Comparison of ENCODE assay signal across 17 cellular contexts in genomic region chr7:140695381-140695780, GRCh38. TPM values are rescaled to one million over a fixed set of nuclear protein-coding genes. Genes with fewer than 3 reads are reported as not detected.
DNase-seq lines count a peak whose midpoint lies in the region; ATAC-seq and TF ChIP-seq lines count a peak whose summit lies in the region.
"Had no signal": no experiment of that assay in that cellular context is flagged by ENCODE, and none has a peak within 500 bp of the region (broad histone marks: within the 10 kb centered on the region; RNA-seq: fewer than 3 reads in every experiment).

No MANE protein-coding gene starts in this region.

- H3K4me3 ChIP-seq in lower lobe of right lung (no peak overlapping the region), stomach (no peak overlapping the region)

- POLR2A ChIA-PET in activated CD8-positive, alpha-beta T cell treated with anti-CD3 and anti-CD28 coated beads, Interleukin-2, amount 10 ng/mL, durations not matched to agents 7 days and 5 days (lab: Charles Lee), result interaction anchor here (1.4 kb wide), 1 partner anchor 20 kb away, joined by 6 read pairs; no protein-coding TSS in a partner anchor
- POLR2A ChIA-PET in activated CD8-positive, alpha-beta T cell treated with anti-CD3 and anti-CD28 coated beads for 36 hours (lab: Charles Lee), result no interaction called here

- H3K36me3 ChIP-seq in lower lobe of right lung (peaks cover 18% of the 10 kb centered on the region), stomach (peaks cover 5 to 33% (median 30%) of the 10 kb centered on the region in 4 donors)
- H3K36me3 ChIP-seq: SJCRH30 had no signal

- DNase-seq in activated CD8-positive, alpha-beta T cell treated with anti-CD3 and anti-CD28 coated beads, Interleukin-2, amount 10 ng/mL, durations not matched to agents 7 days and 5 days, result no peak
- no peak for DNase-seq in activated CD8-positive, alpha-beta T cell treated with anti-CD3 and anti-CD28 coated beads for 36 hours
- DNase-seq in activated T-helper 1 cell treated with anti-CD3 and anti-CD28 coated beads, Interleukin-12 subunit alpha, Interleukin-12 subunit beta, Interleukin-2, Interleukin-4 antibody, amounts not matched to agents 30 ng/mL and 10 ng/mL and 1 ng/mL, durations not matched to agents 14 hours and 24 hours and 36 hours (ENCODE audit: low spot score), result no peak
- DNase-seq in lower lobe of right lung (no peak), stomach (no peak), HUDEP-2 (lab: John Stamatoyannopoulos, UW; ENCODE audit: unreplicated experiment in 76 of 76) (no peak)
- DNase-seq in stimulated activated CD4-positive, alpha-beta T cell treated with anti-CD3 and anti-CD28 coated beads, Interleukin-1b, Interleukin-23, amount 100 ng/mL, for 48 hours, result no peak
- DNase-seq: activated naive CD8-positive, alpha-beta T cell treated with anti-CD3 and anti-CD28 coated beads, Interleukin-2, amount 10 ng/mL, durations not matched to agents 7 days and 5 days; cerebellar nuclear complex; erythroblast; left cardiac atrium; NCI-H1436 treated with DMSO at 0.1 percent for 48 hours; NCI-H226; stimulated activated CD4-positive, alpha-beta T cell treated with anti-CD3 and anti-CD28 coated beads, Interleukin-4, amount 100 ng/mL, for 24 hours had no signal

- peaks cover 32% of the 10 kb centered on the region for H3K36me3 Mint-ChIP-seq in activated CD8-positive, alpha-beta T cell treated with anti-CD3 and anti-CD28 coated beads, Interleukin-2, amount 10 ng/mL, durations not matched to agents 7 days and 5 days (ENCODE audit: low read depth)
- peaks cover 27% of the 10 kb centered on the region for H3K36me3 Mint-ChIP-seq in activated CD8-positive, alpha-beta T cell treated with anti-CD3 and anti-CD28 coated beads for 36 hours (ENCODE audit: low read depth)
- H3K36me3 Mint-ChIP-seq in activated T-helper 1 cell treated with anti-CD3 and anti-CD28 coated beads, Interleukin-12 subunit alpha, Interleukin-12 subunit beta, Interleukin-2, Interleukin-4 antibody, amounts not matched to agents 30 ng/mL and 10 ng/mL and 1 ng/mL, durations not matched to agents 14 hours and 24 hours and 36 hours (ENCODE audit: low read depth), result peaks cover 22% of the 10 kb centered on the region

- H3K27me3 ChIP-seq in lower lobe of right lung (ENCODE audit: low read depth) (no peaks in the 10 kb centered on the region), stomach (no peaks in the 10 kb centered on the region)
- H3K27me3 ChIP-seq: SJCRH30 had no signal

- TF ChIP-seq CTCF in activated CD8-positive, alpha-beta T cell treated with anti-CD3 and anti-CD28 coated beads for 36 hours (IDR thresholded peaks at IDR 0.05), result no peak
- no peak for TF ChIP-seq CTCF in lower lobe of right lung (IDR thresholded peaks at IDR 0.05)
- no peak for TF ChIP-seq CTCF in stomach (IDR thresholded peaks at IDR 0.05)

- H3K4me3 Mint-ChIP-seq in activated CD8-positive, alpha-beta T cell treated with anti-CD3 and anti-CD28 coated beads, Interleukin-2, amount 10 ng/mL, durations not matched to agents 7 days and 5 days, result peak overlapping the region; percentile 90
- no peak overlapping the region for H3K4me3 Mint-ChIP-seq in activated CD8-positive, alpha-beta T cell treated with anti-CD3 and anti-CD28 coated beads for 36 hours
- H3K4me3 Mint-ChIP-seq in activated T-helper 1 cell treated with anti-CD3 and anti-CD28 coated beads, Interleukin-12 subunit alpha, Interleukin-12 subunit beta, Interleukin-2, Interleukin-4 antibody, amounts not matched to agents 30 ng/mL and 10 ng/mL and 1 ng/mL, durations not matched to agents 14 hours and 24 hours and 36 hours, result peak overlapping the region; percentile 21

- peak overlapping the region; percentile 96 for H3K27ac Mint-ChIP-seq in activated CD8-positive, alpha-beta T cell treated with anti-CD3 and anti-CD28 coated beads, Interleukin-2, amount 10 ng/mL, durations not matched to agents 7 days and 5 days
- no peak overlapping the region for H3K27ac Mint-ChIP-seq in activated CD8-positive, alpha-beta T cell treated with anti-CD3 and anti-CD28 coated beads for 36 hours
- H3K27ac Mint-ChIP-seq in activated T-helper 1 cell treated with anti-CD3 and anti-CD28 coated beads, Interleukin-12 subunit alpha, Interleukin-12 subunit beta, Interleukin-2, Interleukin-4 antibody, amounts not matched to agents 30 ng/mL and 10 ng/mL and 1 ng/mL, durations not matched to agents 14 hours and 24 hours and 36 hours, result peak overlapping the region; percentile 96

- intact Hi-C loops in activated CD8-positive, alpha-beta T cell treated with anti-CD3 and anti-CD28 coated beads for 36 hours (cut with micrococcal nuclease), result no loop called here
- intact Hi-C loops in activated T-helper 1 cell treated with anti-CD3 and anti-CD28 coated beads, Interleukin-12 subunit alpha, Interleukin-12 subunit beta, Interleukin-2, Interleukin-4 antibody, amounts not matched to agents 30 ng/mL and 10 ng/mL and 1 ng/mL, durations not matched to agents 14 hours and 24 hours and 36 hours (cut with micrococcal nuclease), result loop anchor here (5.0 to 10.0 kb wide), 2 partner anchors 293 to 859 kb away; partner anchors contain the start of genes AGK and RAB19
- intact Hi-C loops in lower lobe of right lung (cut with DNase I) (no loop called here), stomach (cut with DNase I; ENCODE audit: low total_unique reads) (no loop called here)

- H3K27ac ChIP-seq in lower lobe of right lung (peak overlapping the region; percentile 89), stomach (peak overlapping the region in 3 of 5 donors; percentile 96 to 98 (median 96))

- H3K4me1 ChIP-seq in lower lobe of right lung (peaks cover 19% of the 10 kb centered on the region), stomach (peaks cover 17 to 30% (median 26%) of the 10 kb centered on the region in 4 donors)
- H3K4me1 ChIP-seq: SJCRH30 had no signal

- WGBS in stomach, 5 donors, result 91 to 97% (median 93%) methylated on average over 11 of the region's 11 CpGs

- H3K9me3 ChIP-seq in lower lobe of right lung (no peaks in the 10 kb centered on the region), stomach (no peaks in the 10 kb centered on the region)
- H3K9me3 ChIP-seq: SJCRH30 had no signal

- no peaks in the 10 kb centered on the region for H3K9me3 Mint-ChIP-seq in activated CD8-positive, alpha-beta T cell treated with anti-CD3 and anti-CD28 coated beads, Interleukin-2, amount 10 ng/mL, durations not matched to agents 7 days and 5 days (ENCODE audit: insufficient read depth)
- no peaks in the 10 kb centered on the region for H3K9me3 Mint-ChIP-seq in activated CD8-positive, alpha-beta T cell treated with anti-CD3 and anti-CD28 coated beads for 36 hours
- no peaks in the 10 kb centered on the region for H3K9me3 Mint-ChIP-seq in activated T-helper 1 cell treated with anti-CD3 and anti-CD28 coated beads, Interleukin-12 subunit alpha, Interleukin-12 subunit beta, Interleukin-2, Interleukin-4 antibody, amounts not matched to agents 30 ng/mL and 10 ng/mL and 1 ng/mL, durations not matched to agents 14 hours and 24 hours and 36 hours
- H3K9me3 Mint-ChIP-seq: activated naive CD8-positive, alpha-beta T cell treated with anti-CD3 and anti-CD28 coated beads, Interleukin-2, amount 10 ng/mL, durations not matched to agents 7 days and 5 days; GM23338 had no signal

- no peak for ATAC-seq in activated CD8-positive, alpha-beta T cell treated with anti-CD3 and anti-CD28 coated beads, Interleukin-2, amount 10 ng/mL, durations not matched to agents 7 days and 5 days
- no peak for ATAC-seq in activated CD8-positive, alpha-beta T cell treated with anti-CD3 and anti-CD28 coated beads for 36 hours
- no peak for ATAC-seq in lower lobe of right lung
- no peak for ATAC-seq in GM21423 (IDR thresholded peaks at IDR 0.05; ENCODE audit: unreplicated experiment)
- ATAC-seq: GM23338, left cardiac atrium had no signal

- no peaks in the 10 kb centered on the region for H3K27me3 Mint-ChIP-seq in activated CD8-positive, alpha-beta T cell treated with anti-CD3 and anti-CD28 coated beads, Interleukin-2, amount 10 ng/mL, durations not matched to agents 7 days and 5 days (ENCODE audit: low read depth)
- no peaks in the 10 kb centered on the region for H3K27me3 Mint-ChIP-seq in activated CD8-positive, alpha-beta T cell treated with anti-CD3 and anti-CD28 coated beads for 36 hours
- H3K27me3 Mint-ChIP-seq in activated T-helper 1 cell treated with anti-CD3 and anti-CD28 coated beads, Interleukin-12 subunit alpha, Interleukin-12 subunit beta, Interleukin-2, Interleukin-4 antibody, amounts not matched to agents 30 ng/mL and 10 ng/mL and 1 ng/mL, durations not matched to agents 14 hours and 24 hours and 36 hours (ENCODE audit: insufficient read depth), result no peaks in the 10 kb centered on the region
- H3K27me3 Mint-ChIP-seq: activated naive CD8-positive, alpha-beta T cell treated with anti-CD3 and anti-CD28 coated beads, Interleukin-2, amount 10 ng/mL, durations not matched to agents 7 days and 5 days had no signal

- CTCF ChIA-PET in activated CD8-positive, alpha-beta T cell treated with anti-CD3 and anti-CD28 coated beads, Interleukin-2, amount 10 ng/mL, durations not matched to agents 7 days and 5 days (lab: Charles Lee), result no interaction called here
- CTCF ChIA-PET in activated CD8-positive, alpha-beta T cell treated with anti-CD3 and anti-CD28 coated beads for 36 hours (lab: Charles Lee), result interaction anchor here (1.1 to 1.5 kb wide), 2 partner anchors 31 to 42 kb away, joined by 3 read pairs; no protein-coding TSS in a partner anchor

- TF ChIP-seq EP300 in stomach (IDR thresholded peaks at IDR 0.05), result no peak

- peaks cover 29% of the 10 kb centered on the region for H3K4me1 Mint-ChIP-seq in activated CD8-positive, alpha-beta T cell treated with anti-CD3 and anti-CD28 coated beads, Interleukin-2, amount 10 ng/mL, durations not matched to agents 7 days and 5 days (ENCODE audit: low read depth)
- H3K4me1 Mint-ChIP-seq in activated CD8-positive, alpha-beta T cell treated with anti-CD3 and anti-CD28 coated beads for 36 hours (ENCODE audit: low read depth), result peaks cover 29% of the 10 kb centered on the region
- peaks cover 30% of the 10 kb centered on the region for H3K4me1 Mint-ChIP-seq in activated T-helper 1 cell treated with anti-CD3 and anti-CD28 coated beads, Interleukin-12 subunit alpha, Interleukin-12 subunit beta, Interleukin-2, Interleukin-4 antibody, amounts not matched to agents 30 ng/mL and 10 ng/mL and 1 ng/mL, durations not matched to agents 14 hours and 24 hours and 36 hours (ENCODE audit: low read depth)

- no peak for TF ChIP-seq POLR2A in stomach (IDR thresholded peaks at IDR 0.05)

RNA-seq across cellular contexts. Expression of gene NDUFB2, which starts 1.1 kb away (rescaled TPM):
- total RNA-seq in activated CD8-positive, alpha-beta T cell treated with anti-CD3 and anti-CD28 coated beads, Interleukin-2, amount 10 ng/mL, durations not matched to agents 7 days and 5 days, result 100 to 1,000 TPM; 213 to 221 TPM
- total RNA-seq in activated CD8-positive, alpha-beta T cell treated with anti-CD3 and anti-CD28 coated beads for 36 hours, result 100 to 1,000 TPM; 159 to 177 TPM
- total RNA-seq in activated T-helper 1 cell treated with anti-CD3 and anti-CD28 coated beads, Interleukin-12 subunit alpha, Interleukin-12 subunit beta, Interleukin-2, Interleukin-4 antibody, amounts not matched to agents 30 ng/mL and 10 ng/mL and 1 ng/mL, durations not matched to agents 14 hours and 24 hours and 36 hours, result 178 and 194 TPM in 2 replicates
- total RNA-seq in lower lobe of right lung, result 161 TPM
- 100 to 1,000 TPM in 1 of 5 donors, 10 to 100 TPM in 4; 25.2 to 104 (median 89.3) TPM for total RNA-seq in stomach
- 100 to 1,000 TPM; 311 to 608 (median 464) TPM for polyA plus RNA-seq in stomach

RNA-seq across cellular contexts. Expression of gene ADCK2, which starts 22.6 kb away (rescaled TPM):
- 10 to 100 TPM; 20.6 to 20.8 TPM for total RNA-seq in activated CD8-positive, alpha-beta T cell treated with anti-CD3 and anti-CD28 coated beads, Interleukin-2, amount 10 ng/mL, durations not matched to agents 7 days and 5 days
- 10 to 100 TPM; 20.0 to 21.5 TPM for total RNA-seq in activated CD8-positive, alpha-beta T cell treated with anti-CD3 and anti-CD28 coated beads for 36 hours
- total RNA-seq in activated T-helper 1 cell treated with anti-CD3 and anti-CD28 coated beads, Interleukin-12 subunit alpha, Interleukin-12 subunit beta, Interleukin-2, Interleukin-4 antibody, amounts not matched to agents 30 ng/mL and 10 ng/mL and 1 ng/mL, durations not matched to agents 14 hours and 24 hours and 36 hours, result 21.1 and 23.5 TPM in 2 replicates
- total RNA-seq in lower lobe of right lung, result 18.9 TPM
- 10 to 100 TPM in 4 of 5 donors, 1 to 10 TPM in 1; 2.7 to 62.3 (median 22.0) TPM for total RNA-seq in stomach
- polyA plus RNA-seq in stomach, result 10 to 100 TPM in 2 of 3 donors, 1 to 10 TPM in 1; 8.7 to 20.9 (median 10.5) TPM

RNA-seq across cellular contexts. Expression of gene DENND2A, which starts 54.8 kb away (rescaled TPM):
- not detected for total RNA-seq in activated CD8-positive, alpha-beta T cell treated with anti-CD3 and anti-CD28 coated beads, Interleukin-2, amount 10 ng/mL, durations not matched to agents 7 days and 5 days
- total RNA-seq in activated CD8-positive, alpha-beta T cell treated with anti-CD3 and anti-CD28 coated beads for 36 hours, result not detected
- total RNA-seq in activated T-helper 1 cell treated with anti-CD3 and anti-CD28 coated beads, Interleukin-12 subunit alpha, Interleukin-12 subunit beta, Interleukin-2, Interleukin-4 antibody, amounts not matched to agents 30 ng/mL and 10 ng/mL and 1 ng/mL, durations not matched to agents 14 hours and 24 hours and 36 hours, result not detected in 2 replicates
- total RNA-seq in lower lobe of right lung (19.0 TPM), stomach (10 to 100 TPM in 1 of 5 donors, 1 to 10 TPM in 4; 4.1 to 17.8 (median 6.2) TPM)
- 10 to 100 TPM in 1 of 3 donors, 1 to 10 TPM in 2; 1.8 to 11.5 (median 8.3) TPM for polyA plus RNA-seq in stomach
- total RNA-seq: activated naive CD8-positive, alpha-beta T cell treated with anti-CD3 and anti-CD28 coated beads, Interleukin-2, amount 10 ng/mL, durations not matched to agents 7 days and 5 days had no signal
